Comparison of ENCODE assay signal across 14 cellular contexts in the genomic region with DNA sequence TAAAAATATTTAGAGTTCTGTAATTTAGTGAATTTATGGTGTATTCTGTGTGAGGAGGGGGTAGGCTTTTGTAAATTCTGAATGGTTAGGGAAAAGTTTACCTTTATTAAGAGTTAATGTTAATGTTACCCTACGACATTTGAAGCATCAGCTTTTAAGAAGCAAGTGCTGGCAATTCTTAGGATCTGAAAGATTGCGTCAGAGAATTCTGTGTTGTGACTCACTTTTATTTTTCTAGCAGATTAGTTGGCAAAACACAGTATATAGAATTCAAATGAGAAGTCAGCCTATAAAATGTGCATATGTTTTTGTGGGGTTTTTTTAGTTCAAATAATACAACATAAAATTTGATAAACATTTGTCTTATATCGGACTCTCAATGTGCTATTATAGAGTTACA.
A peak's percentile ranks its signal among the peaks of the same experiment; 100 is the strongest.
DNase-seq lines count a peak whose midpoint lies in the region; ATAC-seq and TF ChIP-seq lines count a peak whose summit lies in the region.
"Had no signal": no experiment of that assay in that cellular context is flagged by ENCODE, and none has a peak within 500 bp of the region (broad histone marks: within the 10 kb centered on the region; RNA-seq: fewer than 3 reads in every experiment).

No MANE protein-coding gene starts in this region.

- no peaks in the 10 kb centered on the region for H3K36me3 ChIP-seq in muscle layer of duodenum (ENCODE audit: control insufficient read depth in 1 of 2, insufficient read depth in 2 of 2, low read length in 2 of 2)
- H3K36me3 ChIP-seq in CD8-positive, alpha-beta T cell (ENCODE audit: insufficient read depth, low read length): peaks cover 7% of the 10 kb centered on the region

- peaks cover 63% of the 10 kb centered on the region for H3K4me1 Mint-ChIP-seq in CD8-positive, alpha-beta T cell (ENCODE audit: low read depth)

- CTCF ChIA-PET in CD8-positive, alpha-beta T cell (lab: Charles Lee): no interaction called here

- POLR2A ChIA-PET in CD8-positive, alpha-beta T cell (lab: Charles Lee): interaction anchor here (1.0 kb wide), 1 partner anchor 12 kb away, joined by 3 read pairs; no protein-coding TSS in a partner anchor

- DNase-seq in AG20443 (ENCODE audit: low spot score) (peak; percentile 46), brain pericyte (ENCODE audit: low read depth, low spot score) (peak; percentile 27), GOT3 (lab: John Stamatoyannopoulos, UW) (no peak), mesenteric fat pad (ENCODE audit: low spot score) (no peak)
- no peak for DNase-seq in CD8-positive, alpha-beta T cell
- DNase-seq: GF-D8; mesendoderm; NCI-H345; stimulated activated CD4-positive, alpha-beta T cell treated with anti-CD3 and anti-CD28 coated beads, Interleukin-2, amount 100 ng/mL, for 24 hours had no signal

- H3K4me3 ChIP-seq in muscle layer of duodenum (ENCODE audit: low read depth in 1 of 2, low read length in 2 of 2): no peak overlapping the region
- no peak overlapping the region for H3K4me3 ChIP-seq in CD8-positive, alpha-beta T cell (ENCODE audit: low read depth, low read length)

- no peaks in the 10 kb centered on the region for H3K9me3 ChIP-seq in muscle layer of duodenum (ENCODE audit: control insufficient read depth in 1 of 2, low read length in 2 of 2)
- H3K9me3 ChIP-seq in CD8-positive, alpha-beta T cell (ENCODE audit: low read length): no peaks in the 10 kb centered on the region

- no peaks in the 10 kb centered on the region for H3K27me3 ChIP-seq in muscle layer of duodenum (ENCODE audit: low read depth, low read length)
- H3K27me3 ChIP-seq in CD8-positive, alpha-beta T cell (ENCODE audit: insufficient read depth, low read length): no peaks in the 10 kb centered on the region

- TF ChIP-seq CTCF in CD8-positive, alpha-beta T cell (IDR thresholded peaks at IDR 0.05): no peak

- peaks cover 24% of the 10 kb centered on the region for H3K36me3 Mint-ChIP-seq in CD8-positive, alpha-beta T cell

- TF ChIP-seq RAD21 in Ishikawa (IDR thresholded peaks at IDR 0.05; ENCODE audit: low read depth): no peak

- ATAC-seq in CD8-positive, alpha-beta T cell: no peak
- no peak for ATAC-seq in HG03135 (IDR thresholded peaks at IDR 0.05; ENCODE audit: unreplicated experiment)
- ATAC-seq: WTC11 had no signal

- peaks cover 0 to 35% of the 10 kb centered on the region in 2 donors for H3K4me1 ChIP-seq in muscle layer of duodenum (ENCODE audit: control insufficient read depth in 1 of 2, insufficient read depth in 2 of 2, low read length in 2 of 2)
- H3K4me1 ChIP-seq in CD8-positive, alpha-beta T cell (ENCODE audit: insufficient read depth, low read length): peaks cover 17% of the 10 kb centered on the region

- H3K9me3 Mint-ChIP-seq in CD8-positive, alpha-beta T cell: peaks cover 4% of the 10 kb centered on the region

- intact Hi-C loops in CD8-positive, alpha-beta T cell (cut with DNase I, micrococcal nuclease): no loop called here

- H3K27me3 Mint-ChIP-seq in CD8-positive, alpha-beta T cell (ENCODE audit: low read depth): no peaks in the 10 kb centered on the region

- H3K27ac Mint-ChIP-seq in CD8-positive, alpha-beta T cell: no peak overlapping the region
- H3K27ac Mint-ChIP-seq: WTC11 had no signal

- TF ChIP-seq EP300 in Ishikawa (IDR thresholded peaks at IDR 0.05; ENCODE audit: borderline replicate concordance): no peak

- peak overlapping the region; percentile 52 for H3K27ac ChIP-seq in muscle layer of duodenum (ENCODE audit: low read length)
- H3K27ac ChIP-seq in CD8-positive, alpha-beta T cell (ENCODE audit: low read depth, low read length): no peak overlapping the region
- H3K27ac ChIP-seq: HL-60 had no signal

- H3K4me3 Mint-ChIP-seq in CD8-positive, alpha-beta T cell: no peak overlapping the region
- H3K4me3 Mint-ChIP-seq: WTC11 had no signal

TF ChIP-seq in Ishikawa, 13 proteins besides CTCF, POLR2A, EP300 and RAD21:
- TF ChIP-seq EGR1 (IDR thresholded peaks at IDR 0.05): no peak
- TF ChIP-seq, protein P1, sequence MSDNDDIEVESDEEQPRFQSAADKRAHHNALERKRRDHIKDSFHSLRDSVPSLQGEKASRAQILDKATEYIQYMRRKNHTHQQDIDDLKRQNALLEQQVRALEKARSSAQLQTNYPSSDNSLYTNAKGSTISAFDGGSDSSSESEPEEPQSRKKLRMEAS (IDR thresholded peaks at IDR 0.05): no peak
- no peak for TF ChIP-seq TAF1 (IDR thresholded peaks at IDR 0.05; ENCODE audit: low read depth)
- no peak for TF ChIP-seq FOXM1 (IDR thresholded peaks at IDR 0.05; ENCODE audit: borderline replicate concordance, low read depth)
- TF ChIP-seq YY1 (IDR thresholded peaks at IDR 0.05; ENCODE audit: low read depth): no peak
- no peak for TF ChIP-seq TCF12 (IDR thresholded peaks at IDR 0.05; ENCODE audit: low read depth)
- TF ChIP-seq CEBPB (IDR thresholded peaks at IDR 0.05): peak; percentile 76
TF ChIP-seq in Ishikawa: peak in this region for 1.

Comparison
In these comparisons a context has a peak if more than half of its experiments do, and no peak if none do; other contexts are left out.
1. DNase-seq: peak in AG20443 (single experiment) and brain pericyte (single experiment); none in GOT3 (single experiment), CD8-positive, alpha-beta T cell (0 of 7) and mesenteric fat pad (single experiment).